In the genomic region with DNA sequence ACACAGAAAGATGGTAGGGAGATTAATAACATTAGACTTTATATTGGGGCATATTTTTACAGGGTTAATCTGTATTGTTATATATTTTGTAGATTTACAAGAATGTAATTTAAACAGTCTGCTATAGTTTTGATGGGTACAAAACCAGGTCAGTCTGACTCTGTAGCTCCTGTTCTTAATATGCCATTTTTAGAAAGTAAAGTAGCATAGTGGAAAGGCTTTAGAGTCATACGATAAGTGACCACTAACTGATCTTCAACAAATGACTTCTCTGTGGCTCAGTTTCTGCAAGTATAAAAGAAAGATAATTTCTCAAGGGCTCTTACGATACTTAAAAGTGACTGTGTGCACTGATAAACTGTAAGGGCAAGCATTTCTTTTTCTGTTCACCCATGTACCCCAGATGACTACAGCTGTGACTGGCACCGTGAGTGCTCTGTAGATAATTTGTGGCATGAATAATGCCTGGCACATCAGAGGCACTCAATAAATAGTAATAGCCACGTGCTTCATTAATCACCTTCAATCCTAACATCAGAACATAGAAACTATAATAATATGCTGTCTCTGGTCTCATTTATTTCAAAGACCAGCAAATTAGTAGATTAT, we compare ENCODE assay signal across 1 cellular context.
TF ChIP-seq lines count a peak whose summit lies in the region.

No MANE protein-coding gene starts in this region.

TF ChIP-seq in H1, 55 proteins besides CTCF, POLR2A, EP300 and RAD21:
- TF ChIP-seq CHD1 (IDR thresholded peaks at IDR 0.05; ENCODE audit: low read depth, low read length) (no peak), JUND (IDR thresholded peaks at IDR 0.05; ENCODE audit: low read length) (no peak), HDAC2 (IDR thresholded peaks at IDR 0.05; ENCODE audit: borderline replicate concordance in 1 of 2, low read depth in 2 of 2, low read length in 2 of 2) (no peak), SP2 (IDR thresholded peaks at IDR 0.05; ENCODE audit: low read length) (no peak), ZNF274 (IDR thresholded peaks at IDR 0.05; ENCODE audit: borderline replicate concordance, extremely low read depth, low read length) (no peak), ASH2L (IDR thresholded peaks at IDR 0.05; ENCODE audit: low read length) (no peak), TBP (IDR thresholded peaks at IDR 0.05; ENCODE audit: low read depth, low read length) (no peak), CEBPB (IDR thresholded peaks at IDR 0.05; ENCODE audit: low read depth, low read length) (no peak), RBBP5 (IDR thresholded peaks at IDR 0.05; ENCODE audit: borderline replicate concordance, low read depth, low read length) (no peak), FOSL1 (IDR thresholded peaks at IDR 0.05; ENCODE audit: insufficient read depth, low read depth, low read length) (no peak), POU5F1 (IDR thresholded peaks at IDR 0.05; ENCODE audit: low read depth, low read length) (no peak), JUN (IDR thresholded peaks at IDR 0.05; ENCODE audit: low read depth, low read length) (no peak), SP4 (IDR thresholded peaks at IDR 0.05; ENCODE audit: low read length) (no peak), KDM1A (IDR thresholded peaks at IDR 0.05; ENCODE audit: borderline replicate concordance, low read length) (no peak), TEAD4 (IDR thresholded peaks at IDR 0.05; ENCODE audit: low read depth, low read length) (no peak), BACH1 (IDR thresholded peaks at IDR 0.05; ENCODE audit: low read length) (no peak)
- TF ChIP-seq, protein P1, sequence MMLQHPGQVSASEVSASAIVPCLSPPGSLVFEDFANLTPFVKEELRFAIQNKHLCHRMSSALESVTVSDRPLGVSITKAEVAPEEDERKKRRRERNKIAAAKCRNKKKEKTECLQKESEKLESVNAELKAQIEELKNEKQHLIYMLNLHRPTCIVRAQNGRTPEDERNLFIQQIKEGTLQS (IDR thresholded peaks at IDR 0.05; ENCODE audit: insufficient read depth, low read depth, low read length) = no peak
- TF ChIP-seq, protein P2, sequence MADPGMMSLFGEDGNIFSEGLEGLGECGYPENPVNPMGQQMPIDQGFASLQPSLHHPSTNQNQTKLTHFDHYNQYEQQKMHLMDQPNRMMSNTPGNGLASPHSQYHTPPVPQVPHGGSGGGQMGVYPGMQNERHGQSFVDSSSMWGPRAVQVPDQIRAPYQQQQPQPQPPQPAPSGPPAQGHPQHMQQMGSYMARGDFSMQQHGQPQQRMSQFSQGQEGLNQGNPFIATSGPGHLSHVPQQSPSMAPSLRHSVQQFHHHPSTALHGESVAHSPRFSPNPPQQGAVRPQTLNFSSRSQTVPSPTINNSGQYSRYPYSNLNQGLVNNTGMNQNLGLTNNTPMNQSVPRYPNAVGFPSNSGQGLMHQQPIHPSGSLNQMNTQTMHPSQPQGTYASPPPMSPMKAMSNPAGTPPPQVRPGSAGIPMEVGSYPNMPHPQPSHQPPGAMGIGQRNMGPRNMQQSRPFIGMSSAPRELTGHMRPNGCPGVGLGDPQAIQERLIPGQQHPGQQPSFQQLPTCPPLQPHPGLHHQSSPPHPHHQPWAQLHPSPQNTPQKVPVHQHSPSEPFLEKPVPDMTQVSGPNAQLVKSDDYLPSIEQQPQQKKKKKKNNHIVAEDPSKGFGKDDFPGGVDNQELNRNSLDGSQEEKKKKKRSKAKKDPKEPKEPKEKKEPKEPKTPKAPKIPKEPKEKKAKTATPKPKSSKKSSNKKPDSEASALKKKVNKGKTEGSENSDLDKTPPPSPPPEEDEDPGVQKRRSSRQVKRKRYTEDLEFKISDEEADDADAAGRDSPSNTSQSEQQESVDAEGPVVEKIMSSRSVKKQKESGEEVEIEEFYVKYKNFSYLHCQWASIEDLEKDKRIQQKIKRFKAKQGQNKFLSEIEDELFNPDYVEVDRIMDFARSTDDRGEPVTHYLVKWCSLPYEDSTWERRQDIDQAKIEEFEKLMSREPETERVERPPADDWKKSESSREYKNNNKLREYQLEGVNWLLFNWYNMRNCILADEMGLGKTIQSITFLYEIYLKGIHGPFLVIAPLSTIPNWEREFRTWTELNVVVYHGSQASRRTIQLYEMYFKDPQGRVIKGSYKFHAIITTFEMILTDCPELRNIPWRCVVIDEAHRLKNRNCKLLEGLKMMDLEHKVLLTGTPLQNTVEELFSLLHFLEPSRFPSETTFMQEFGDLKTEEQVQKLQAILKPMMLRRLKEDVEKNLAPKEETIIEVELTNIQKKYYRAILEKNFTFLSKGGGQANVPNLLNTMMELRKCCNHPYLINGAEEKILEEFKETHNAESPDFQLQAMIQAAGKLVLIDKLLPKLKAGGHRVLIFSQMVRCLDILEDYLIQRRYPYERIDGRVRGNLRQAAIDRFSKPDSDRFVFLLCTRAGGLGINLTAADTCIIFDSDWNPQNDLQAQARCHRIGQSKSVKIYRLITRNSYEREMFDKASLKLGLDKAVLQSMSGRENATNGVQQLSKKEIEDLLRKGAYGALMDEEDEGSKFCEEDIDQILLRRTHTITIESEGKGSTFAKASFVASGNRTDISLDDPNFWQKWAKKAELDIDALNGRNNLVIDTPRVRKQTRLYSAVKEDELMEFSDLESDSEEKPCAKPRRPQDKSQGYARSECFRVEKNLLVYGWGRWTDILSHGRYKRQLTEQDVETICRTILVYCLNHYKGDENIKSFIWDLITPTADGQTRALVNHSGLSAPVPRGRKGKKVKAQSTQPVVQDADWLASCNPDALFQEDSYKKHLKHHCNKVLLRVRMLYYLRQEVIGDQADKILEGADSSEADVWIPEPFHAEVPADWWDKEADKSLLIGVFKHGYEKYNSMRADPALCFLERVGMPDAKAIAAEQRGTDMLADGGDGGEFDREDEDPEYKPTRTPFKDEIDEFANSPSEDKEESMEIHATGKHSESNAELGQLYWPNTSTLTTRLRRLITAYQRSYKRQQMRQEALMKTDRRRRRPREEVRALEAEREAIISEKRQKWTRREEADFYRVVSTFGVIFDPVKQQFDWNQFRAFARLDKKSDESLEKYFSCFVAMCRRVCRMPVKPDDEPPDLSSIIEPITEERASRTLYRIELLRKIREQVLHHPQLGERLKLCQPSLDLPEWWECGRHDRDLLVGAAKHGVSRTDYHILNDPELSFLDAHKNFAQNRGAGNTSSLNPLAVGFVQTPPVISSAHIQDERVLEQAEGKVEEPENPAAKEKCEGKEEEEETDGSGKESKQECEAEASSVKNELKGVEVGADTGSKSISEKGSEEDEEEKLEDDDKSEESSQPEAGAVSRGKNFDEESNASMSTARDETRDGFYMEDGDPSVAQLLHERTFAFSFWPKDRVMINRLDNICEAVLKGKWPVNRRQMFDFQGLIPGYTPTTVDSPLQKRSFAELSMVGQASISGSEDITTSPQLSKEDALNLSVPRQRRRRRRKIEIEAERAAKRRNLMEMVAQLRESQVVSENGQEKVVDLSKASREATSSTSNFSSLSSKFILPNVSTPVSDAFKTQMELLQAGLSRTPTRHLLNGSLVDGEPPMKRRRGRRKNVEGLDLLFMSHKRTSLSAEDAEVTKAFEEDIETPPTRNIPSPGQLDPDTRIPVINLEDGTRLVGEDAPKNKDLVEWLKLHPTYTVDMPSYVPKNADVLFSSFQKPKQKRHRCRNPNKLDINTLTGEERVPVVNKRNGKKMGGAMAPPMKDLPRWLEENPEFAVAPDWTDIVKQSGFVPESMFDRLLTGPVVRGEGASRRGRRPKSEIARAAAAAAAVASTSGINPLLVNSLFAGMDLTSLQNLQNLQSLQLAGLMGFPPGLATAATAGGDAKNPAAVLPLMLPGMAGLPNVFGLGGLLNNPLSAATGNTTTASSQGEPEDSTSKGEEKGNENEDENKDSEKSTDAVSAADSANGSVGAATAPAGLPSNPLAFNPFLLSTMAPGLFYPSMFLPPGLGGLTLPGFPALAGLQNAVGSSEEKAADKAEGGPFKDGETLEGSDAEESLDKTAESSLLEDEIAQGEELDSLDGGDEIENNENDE (IDR thresholded peaks at IDR 0.05; ENCODE audit: insufficient replicate concordance, low read length) = no peak
- TF ChIP-seq, protein P3, sequence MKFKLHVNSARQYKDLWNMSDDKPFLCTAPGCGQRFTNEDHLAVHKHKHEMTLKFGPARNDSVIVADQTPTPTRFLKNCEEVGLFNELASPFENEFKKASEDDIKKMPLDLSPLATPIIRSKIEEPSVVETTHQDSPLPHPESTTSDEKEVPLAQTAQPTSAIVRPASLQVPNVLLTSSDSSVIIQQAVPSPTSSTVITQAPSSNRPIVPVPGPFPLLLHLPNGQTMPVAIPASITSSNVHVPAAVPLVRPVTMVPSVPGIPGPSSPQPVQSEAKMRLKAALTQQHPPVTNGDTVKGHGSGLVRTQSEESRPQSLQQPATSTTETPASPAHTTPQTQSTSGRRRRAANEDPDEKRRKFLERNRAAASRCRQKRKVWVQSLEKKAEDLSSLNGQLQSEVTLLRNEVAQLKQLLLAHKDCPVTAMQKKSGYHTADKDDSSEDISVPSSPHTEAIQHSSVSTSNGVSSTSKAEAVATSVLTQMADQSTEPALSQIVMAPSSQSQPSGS (IDR thresholded peaks at IDR 0.05; ENCODE audit: low read length) = no peak
